14 cellular contexts compared by ENCODE assay signal in genomic region chrX:19893722-19894121, GRCh38.
A peak's percentile ranks its signal among the peaks of the same experiment; 100 is the strongest.
DNase-seq lines count a peak whose midpoint lies in the region; ATAC-seq and TF ChIP-seq lines count a peak whose summit lies in the region.
"Had no signal": no experiment of that assay in that cellular context is flagged by ENCODE, and none has a peak within 500 bp of the region (broad histone marks: within the 10 kb centered on the region; RNA-seq: fewer than 3 reads in every experiment).

No MANE protein-coding gene starts in this region.

- CTCF ChIA-PET in AG04449 (lab: Yijun Ruan, JAX) = no interaction called here

- TF ChIP-seq CTCF in AG04449 (IDR thresholded peaks at IDR 0.05; ENCODE audit: insufficient read depth, low read length, missing control alignments) = no peak

- POLR2A ChIA-PET in AG04449 (lab: Yijun Ruan, JAX) = no interaction called here

- DNase-seq in AG04449 (ENCODE audit: low read depth, low spot score) (peak; percentile 28), GM03348 (ENCODE audit: low spot score) (peak; percentile 47), amniotic epithelial cell (ENCODE audit: low read depth) (peak; percentile 35), iris pigment epithelial cell (ENCODE audit: low read depth) (peak; percentile 77), NCI-H2227 (lab: John Stamatoyannopoulos, UW; ENCODE audit: unreplicated experiment) (no peak), T-helper 2 cell (no peak)
- DNase-seq: C1 segment of cervical spinal cord, left cardiac atrium, NCI-H446, OCI-M1, posterior cingulate gyrus had no signal

- no peak for ATAC-seq in GM19351 (IDR thresholded peaks at IDR 0.05; ENCODE audit: unreplicated experiment)
- no peak for ATAC-seq in GM21619 (IDR thresholded peaks at IDR 0.05; ENCODE audit: unreplicated experiment)
- ATAC-seq: left cardiac atrium had no signal

- H3K4me3 ChIP-seq in AG04449 (ENCODE audit: low read depth, low read length) = no peak overlapping the region
- H3K4me3 ChIP-seq: breast epithelium had no signal

Comparison
In these comparisons a context has a peak if more than half of its experiments do, and no peak if none do; other contexts are left out.
1. DNase-seq: peak in AG04449 (single experiment), GM03348 (single experiment), amniotic epithelial cell (single experiment) and iris pigment epithelial cell (single experiment); none in NCI-H2227 (single experiment) and T-helper 2 cell (0 of 5).